ENCODE assay signal across 27 cellular contexts in the genomic region with DNA sequence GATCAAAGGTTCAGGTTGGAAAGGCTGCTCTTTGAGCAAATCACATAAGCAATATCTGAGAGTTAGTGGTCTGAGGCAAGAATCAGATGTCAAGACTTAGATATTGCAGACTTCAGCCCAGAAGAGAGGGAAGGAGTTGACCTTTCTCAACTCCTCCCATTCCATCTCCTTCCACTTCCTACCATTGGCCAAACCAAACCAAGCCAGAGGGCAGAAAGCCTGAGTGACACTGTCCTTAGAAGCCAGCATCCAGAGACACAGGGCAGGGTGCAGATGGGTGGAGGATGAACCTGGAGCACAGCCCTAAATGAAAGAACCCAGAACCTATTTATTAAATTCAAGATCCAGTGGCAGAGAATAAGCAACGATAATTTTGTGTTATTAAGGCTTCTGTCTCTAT.
"Had no signal": no experiment of that assay in that cellular context is flagged by ENCODE, and none has a peak within 500 bp of the region (broad histone marks: within the 10 kb centered on the region; RNA-seq: fewer than 3 reads in every experiment).

No MANE protein-coding gene starts in this region.

- H3K79me2 ChIP-seq: hepatocyte had no signal

- H3K4me3 ChIP-seq: heart right ventricle, hepatocyte, left lung, lower lobe of right lung, mucosa of descending colon, ovary, right atrium auricular region, right lobe of liver, smooth muscle cell, suprapubic skin, thoracic aorta, tibial artery, upper lobe of right lung had no signal

- FAIRE-seq: islet of Langerhans, kidney had no signal

- ATAC-seq: heart right ventricle; left colon; left lung; lower lobe of right lung; mucosa of descending colon; naive thymus-derived CD4-positive, alpha-beta T cell; right lobe of liver; upper lobe of right lung had no signal

- H3K9me3 ChIP-seq: heart right ventricle, left lung, lower lobe of right lung, mucosa of descending colon, ovary, right atrium auricular region, right lobe of liver, suprapubic skin, thoracic aorta, tibial artery, upper lobe of right lung had no signal

- H3K4me1 Mint-ChIP-seq: immature natural killer cell; naive thymus-derived CD4-positive, alpha-beta T cell had no signal

- DNase-seq: heart right ventricle; immature natural killer cell; kidney; left colon; left lung; lower lobe of right lung; mesenchymal stem cell; midbrain; mucosa of descending colon; naive thymus-derived CD4-positive, alpha-beta T cell; ovary; right lobe of liver; stimulated activated CD4-positive, alpha-beta T cell treated with anti-CD3 and anti-CD28 coated beads, Interleukin-15, amount 100 ng/mL, for 24 hours; stimulated activated CD4-positive, alpha-beta T cell treated with anti-CD3 and anti-CD28 coated beads, Interleukin-2, amount 100 ng/mL, for 24 hours; stimulated activated CD4-positive, alpha-beta T cell treated with anti-CD3 and anti-CD28 coated beads, Interleukin-4, amount 100 ng/mL, for 1 hour; stimulated activated naive CD4-positive, alpha-beta T cell; tibial artery; upper lobe of right lung had no signal

- H3K27ac Mint-ChIP-seq: immature natural killer cell; naive thymus-derived CD4-positive, alpha-beta T cell; natural killer cell treated with Interleukin-12 subunit alpha and Interleukin-12 subunit beta and Interleukin-15 and Interleukin-18, amount 100 ng/mL, for 72 hours; progenitor cell of endocrine pancreas; stimulated activated naive CD8-positive, alpha-beta T cell treated with anti-CD3 and anti-CD28 coated beads, Interleukin-15, Interleukin-2, amounts not matched to agents 100 ng/mL and 50 ng/mL, for 24 hours had no signal

- H3K4me2 ChIP-seq: hepatocyte, smooth muscle cell had no signal

- H3K4me3 Mint-ChIP-seq: immature natural killer cell; naive thymus-derived CD4-positive, alpha-beta T cell; natural killer cell treated with Interleukin-12 subunit alpha and Interleukin-12 subunit beta and Interleukin-15 and Interleukin-18, amount 100 ng/mL, for 72 hours; stimulated activated naive CD8-positive, alpha-beta T cell treated with anti-CD3 and anti-CD28 coated beads, Interleukin-15, Interleukin-2, amounts not matched to agents 100 ng/mL and 50 ng/mL, for 24 hours had no signal

- H3K36me3 Mint-ChIP-seq: immature natural killer cell; naive thymus-derived CD4-positive, alpha-beta T cell; natural killer cell treated with Interleukin-12 subunit alpha and Interleukin-12 subunit beta and Interleukin-15 and Interleukin-18, amount 100 ng/mL, for 72 hours had no signal

- H3K9me3 Mint-ChIP-seq: immature natural killer cell; naive thymus-derived CD4-positive, alpha-beta T cell; natural killer cell treated with Interleukin-12 subunit alpha and Interleukin-12 subunit beta and Interleukin-15 and Interleukin-18, amount 100 ng/mL, for 72 hours; stimulated activated naive CD8-positive, alpha-beta T cell treated with anti-CD3 and anti-CD28 coated beads, Interleukin-15, Interleukin-2, amounts not matched to agents 100 ng/mL and 50 ng/mL, for 24 hours had no signal

- H3K4me1 ChIP-seq: heart right ventricle, left lung, lower lobe of right lung, right atrium auricular region, right lobe of liver, suprapubic skin, tibial artery, upper lobe of right lung had no signal

- H2AFZ ChIP-seq: hepatocyte had no signal

- H3K27ac ChIP-seq: heart right ventricle, hepatocyte, left lung, lower lobe of right lung, ovary, right atrium auricular region, right lobe of liver, suprapubic skin, thoracic aorta, tibial artery, upper lobe of right lung had no signal

- H3K27me3 ChIP-seq: heart right ventricle, hepatocyte, left lung, ovary, right atrium auricular region, right lobe of liver, suprapubic skin, tibial artery, upper lobe of right lung had no signal

- H3K36me3 ChIP-seq: heart right ventricle, left lung, lower lobe of right lung, ovary, right atrium auricular region, right lobe of liver, suprapubic skin, thoracic aorta, tibial artery, upper lobe of right lung had no signal
